18 cellular contexts compared by ENCODE assay signal in the genomic region with DNA sequence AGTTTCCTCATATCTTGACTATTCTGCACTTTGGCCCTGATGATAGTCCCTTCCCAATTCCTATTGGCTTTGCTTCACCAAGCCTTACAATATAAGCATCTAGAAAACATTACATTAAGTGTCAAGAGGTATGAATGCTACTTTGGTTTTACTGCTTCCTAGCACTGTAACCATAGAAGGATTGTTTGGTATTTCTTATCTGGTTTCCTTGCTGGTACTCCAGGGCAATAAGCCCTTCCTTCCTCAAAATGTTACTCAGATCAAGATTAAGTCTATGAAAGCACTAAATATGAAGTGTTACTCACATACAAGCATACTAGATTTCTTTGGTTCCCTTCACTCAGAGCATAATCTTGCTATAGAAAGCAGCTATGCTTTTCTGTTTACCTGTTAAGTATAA.
"Had no signal": no experiment of that assay in that cellular context is flagged by ENCODE, and none has a peak within 500 bp of the region (broad histone marks: within the 10 kb centered on the region; RNA-seq: fewer than 3 reads in every experiment).

No MANE protein-coding gene starts in this region.

- ATAC-seq: activated CD8-positive, alpha-beta memory T cell treated with anti-CD3 and anti-CD28 coated beads, Interleukin-2, amount 10 ng/mL, durations not matched to agents 7 days and 5 days had no signal

- H3K27ac Mint-ChIP-seq: activated B cell treated with CpG ODN at 0.5 μM for 24 hours; activated CD4-positive, alpha-beta T cell treated with anti-CD3 and anti-CD28 coated beads, Interleukin-2, amount 10 ng/mL, durations not matched to agents 24 days and 14 days; activated CD8-positive, alpha-beta memory T cell treated with anti-CD3 and anti-CD28 coated beads, Interleukin-2, amount 10 ng/mL, durations not matched to agents 7 days and 5 days; activated naive CD8-positive, alpha-beta T cell; activated T-cell treated with anti-CD3 and anti-CD28 coated beads, Interleukin-2, amount 50 U/mL, for 24 hours; activated T-helper 1 cell treated with anti-CD3 and anti-CD28 coated beads, Interleukin-12 subunit alpha, Interleukin-12 subunit beta, Interleukin-2, Interleukin-4 antibody, amounts not matched to agents 30 ng/mL and 10 ng/mL and 1 ng/mL, durations not matched to agents 14 hours and 24 hours and 36 hours had no signal

- DNase-seq: activated B cell treated with CpG ODN at 0.5 μM for 24 hours; activated CD4-positive, alpha-beta T cell treated with anti-CD3 and anti-CD28 coated beads for 1 hour; activated CD4-positive, alpha-beta T cell treated with anti-CD3 and anti-CD28 coated beads, Interleukin-2, amount 10 ng/mL, durations not matched to agents 24 days and 14 days; activated CD4-positive, alpha-beta T cell treated with anti-CD3 and anti-CD28 coated beads, Interleukin-2, amount 50 U/mL, for 48 hours; activated CD8-positive, alpha-beta memory T cell treated with anti-CD3 and anti-CD28 coated beads, Interleukin-2, amount 10 ng/mL, durations not matched to agents 7 days and 5 days; activated effector memory CD4-positive, alpha-beta T cell treated with Interleukin-2 at 50 U/mL for 16 hours; activated naive CD4-positive, alpha-beta T cell; activated T-cell treated with anti-CD3 and anti-CD28 coated beads, Interleukin-2, amount 50 U/mL, for 24 hours; caudate nucleus; NCI-H1105; NCI-H1436; NCI-H1694 treated with DMSO at 0.1 percent for 48 hours; NCI-H2029 treated with DMSO at 0.1 percent for 48 hours; NCI-H510A treated with DMSO at 0.1 percent for 48 hours; SIG-M5; T-helper 1 cell had no signal

- H3K9me3 Mint-ChIP-seq: activated T-cell treated with anti-CD3 and anti-CD28 coated beads, Interleukin-2, amount 50 U/mL, for 24 hours; activated T-helper 1 cell treated with anti-CD3 and anti-CD28 coated beads, Interleukin-12 subunit alpha, Interleukin-12 subunit beta, Interleukin-2, Interleukin-4 antibody, amounts not matched to agents 30 ng/mL and 10 ng/mL and 1 ng/mL, durations not matched to agents 14 hours and 24 hours and 36 hours had no signal

- H3K4me1 Mint-ChIP-seq: activated B cell treated with CpG ODN at 0.5 μM for 24 hours; activated CD4-positive, alpha-beta T cell treated with anti-CD3 and anti-CD28 coated beads, Interleukin-2, amount 10 ng/mL, durations not matched to agents 24 days and 14 days; activated CD8-positive, alpha-beta memory T cell treated with anti-CD3 and anti-CD28 coated beads, Interleukin-2, amount 10 ng/mL, durations not matched to agents 7 days and 5 days had no signal

- H3K36me3 Mint-ChIP-seq: activated CD8-positive, alpha-beta memory T cell treated with anti-CD3 and anti-CD28 coated beads, Interleukin-2, amount 10 ng/mL, durations not matched to agents 7 days and 5 days; activated naive CD8-positive, alpha-beta T cell had no signal

- H3K4me3 Mint-ChIP-seq: activated B cell treated with CpG ODN at 0.5 μM for 24 hours; activated CD4-positive, alpha-beta T cell treated with anti-CD3 and anti-CD28 coated beads, Interleukin-2, amount 10 ng/mL, durations not matched to agents 24 days and 14 days; activated CD8-positive, alpha-beta memory T cell treated with anti-CD3 and anti-CD28 coated beads, Interleukin-2, amount 10 ng/mL, durations not matched to agents 7 days and 5 days; activated naive CD8-positive, alpha-beta T cell; activated T-cell treated with anti-CD3 and anti-CD28 coated beads, Interleukin-2, amount 50 U/mL, for 24 hours; activated T-helper 1 cell treated with anti-CD3 and anti-CD28 coated beads, Interleukin-12 subunit alpha, Interleukin-12 subunit beta, Interleukin-2, Interleukin-4 antibody, amounts not matched to agents 30 ng/mL and 10 ng/mL and 1 ng/mL, durations not matched to agents 14 hours and 24 hours and 36 hours had no signal

- H3K27me3 Mint-ChIP-seq: activated B cell treated with CpG ODN at 0.5 μM for 24 hours; activated CD4-positive, alpha-beta T cell treated with anti-CD3 and anti-CD28 coated beads, Interleukin-2, amount 10 ng/mL, durations not matched to agents 24 days and 14 days; activated CD8-positive, alpha-beta memory T cell treated with anti-CD3 and anti-CD28 coated beads, Interleukin-2, amount 10 ng/mL, durations not matched to agents 7 days and 5 days; activated naive CD8-positive, alpha-beta T cell; activated T-cell treated with anti-CD3 and anti-CD28 coated beads, Interleukin-2, amount 50 U/mL, for 24 hours had no signal
